In genomic region chr10:3524086-3524960, GRCh38 we compare ENCODE assay signal across 2 cellular contexts.
TF ChIP-seq lines count a peak whose summit lies in the region.

No MANE protein-coding gene starts in this region.

TF ChIP-seq in SK-N-SH, 30 proteins besides CTCF, POLR2A, EP300 and RAD21 (continued from another document):
- TF ChIP-seq REST (IDR thresholded peaks at IDR 0.05; ENCODE audit: low read depth, low read length) (no peak), NRF1 (IDR thresholded peaks at IDR 0.05; ENCODE audit: low read depth, low read length) (no peak), RFX5 (IDR thresholded peaks at IDR 0.05; ENCODE audit: low read length) (no peak), JUND (IDR thresholded peaks at IDR 0.05) (no peak), RCOR1 (IDR thresholded peaks at IDR 0.05; ENCODE audit: low read length) (no peak), YY1 (IDR thresholded peaks at IDR 0.05; ENCODE audit: low read depth) (no peak), SMC3 (IDR thresholded peaks at IDR 0.05; ENCODE audit: low read depth, low read length) (no peak), ZBTB33 (IDR thresholded peaks at IDR 0.05; ENCODE audit: borderline replicate concordance, low read depth) (no peak), USF2 (IDR thresholded peaks at IDR 0.05; ENCODE audit: borderline replicate concordance, low read depth, low read length) (no peak), RXRA (IDR thresholded peaks at IDR 0.05; ENCODE audit: borderline replicate concordance, low read depth) (no peak), SIN3A (IDR thresholded peaks at IDR 0.05; ENCODE audit: borderline replicate concordance, low read depth, low read length) (no peak)

TF ChIP-seq in SK-N-SH treated with all-trans-retinoic acid at 6 μM for 48 hours, 23 proteins besides CTCF, POLR2A, EP300 and RAD21 (continued from another document):
- TF ChIP-seq CREB5 (CRISPR knock-in tag; IDR thresholded peaks at IDR 0.05; ENCODE audit: low read depth) (no peak), RARB (CRISPR knock-in tag; IDR thresholded peaks at IDR 0.05) (no peak), ZNF8 (CRISPR knock-in tag; IDR thresholded peaks at IDR 0.05) (no peak), ZNF70 (CRISPR knock-in tag; IDR thresholded peaks at IDR 0.05) (no peak), OSR1 (CRISPR knock-in tag; IDR thresholded peaks at IDR 0.05) (no peak), ZFP3 (CRISPR knock-in tag; IDR thresholded peaks at IDR 0.05) (no peak), POU6F1 (CRISPR knock-in tag; IDR thresholded peaks at IDR 0.05; ENCODE audit: borderline replicate concordance, low read depth) (no peak), TCF4 (CRISPR knock-in tag; IDR thresholded peaks at IDR 0.05; ENCODE audit: borderline replicate concordance) (no peak), TOX (CRISPR knock-in tag; IDR thresholded peaks at IDR 0.05; ENCODE audit: borderline replicate concordance) (no peak), ESRRG (CRISPR knock-in tag; IDR thresholded peaks at IDR 0.05) (no peak), CSRNP3 (CRISPR knock-in tag; IDR thresholded peaks at IDR 0.05) (no peak), ZFP30 (CRISPR knock-in tag; IDR thresholded peaks at IDR 0.05) (no peak), GLIS3 (CRISPR knock-in tag; IDR thresholded peaks at IDR 0.05) (no peak), CSDC2 (CRISPR knock-in tag; IDR thresholded peaks at IDR 0.05) (no peak), TSHZ2 (CRISPR knock-in tag; IDR thresholded peaks at IDR 0.05) (no peak)
